Comparison of ENCODE assay signal across 9 cellular contexts in the genomic region with DNA sequence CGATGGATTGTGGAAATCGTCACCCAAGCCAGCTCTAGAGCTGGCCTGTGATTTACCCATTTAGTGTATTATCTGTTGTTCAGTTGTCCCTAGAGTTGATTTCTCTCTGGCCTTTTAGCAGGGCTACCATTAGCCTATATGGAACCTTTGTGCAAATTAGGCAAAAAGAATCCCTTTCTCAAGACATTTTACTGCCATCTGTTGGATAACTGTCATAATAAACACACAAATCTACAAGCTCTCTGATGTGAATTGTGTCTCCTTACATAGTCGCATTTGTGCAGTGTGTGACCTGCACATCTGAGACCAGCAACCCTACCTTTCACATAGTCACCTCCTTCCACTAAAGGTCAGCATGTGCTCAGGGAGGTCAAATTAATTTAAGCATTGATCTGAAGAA. TPM values are rescaled to one million over a fixed set of nuclear protein-coding genes. Genes with fewer than 3 reads are reported as not detected.
DNase-seq lines count a peak whose midpoint lies in the region; ATAC-seq and TF ChIP-seq lines count a peak whose summit lies in the region.
"Had no signal": no experiment of that assay in that cellular context is flagged by ENCODE, and none has a peak within 500 bp of the region (broad histone marks: within the 10 kb centered on the region; RNA-seq: fewer than 3 reads in every experiment).

No MANE protein-coding gene starts in this region.

- peak overlapping the region; percentile 53 for H3K4me3 Mint-ChIP-seq in T-helper 17 cell

- no peaks in the 10 kb centered on the region for H3K27me3 ChIP-seq in Karpas-422 (ENCODE audit: low read length)
- peaks cover 3% of the 10 kb centered on the region for H3K27me3 ChIP-seq in lower lobe of right lung (ENCODE audit: low read depth)

- H3K27ac ChIP-seq in Karpas-422 (ENCODE audit: low read length) (no peak overlapping the region), lower lobe of right lung (no peak overlapping the region)

- H3K79me2 ChIP-seq in Karpas-422 (ENCODE audit: low read length), result no peaks in the 10 kb centered on the region

- H3K4me3 ChIP-seq in Karpas-422 (ENCODE audit: low read length) (no peak overlapping the region), lower lobe of right lung (no peak overlapping the region)

- peak; percentile 11 for TF ChIP-seq CTCF in lower lobe of right lung (IDR thresholded peaks at IDR 0.05)

- H3K4me1 ChIP-seq in Karpas-422 (ENCODE audit: low read length) (no peaks in the 10 kb centered on the region), lower lobe of right lung (peaks cover 7% of the 10 kb centered on the region)

- intact Hi-C loops in lower lobe of right lung (cut with DNase I), result no loop called here

- no peak overlapping the region for H3K4me2 ChIP-seq in Karpas-422 (ENCODE audit: low read depth, low read length, poor library complexity, severe bottlenecking)

- H2AFZ ChIP-seq in Karpas-422 (ENCODE audit: low read length), result no peak overlapping the region

- peaks cover 2% of the 10 kb centered on the region for H3K36me3 Mint-ChIP-seq in T-helper 17 cell (ENCODE audit: low read depth)

- H3K36me3 ChIP-seq in Karpas-422 (ENCODE audit: insufficient read depth, low read length) (no peaks in the 10 kb centered on the region), lower lobe of right lung (no peaks in the 10 kb centered on the region)

- H3K27me3 Mint-ChIP-seq in T-helper 17 cell, result peaks cover 24% of the 10 kb centered on the region

- H3K4me1 Mint-ChIP-seq in T-helper 17 cell, result peaks cover 13% of the 10 kb centered on the region

- no peak overlapping the region for H3K9ac ChIP-seq in Karpas-422 (ENCODE audit: low read length)

- no peaks in the 10 kb centered on the region for H4K20me1 ChIP-seq in Karpas-422 (ENCODE audit: insufficient read depth, low read depth, low read length)

- DNase-seq in DMS114 treated with DMSO at 0.1 percent for 48 hours (lab: John Stamatoyannopoulos, UW; ENCODE audit: unreplicated experiment) (peak; percentile 30), Karpas-422 (peak; percentile 55), T-helper 17 cell (no peak), lower lobe of right lung (no peak), C1 segment of cervical spinal cord (lab: John Stamatoyannopoulos, UW) (no peak)
- DNase-seq in activated effector memory CD4-positive, alpha-beta T cell treated with anti-CD3 and anti-CD28 coated beads, Interleukin-2, amount 50 U/mL, for 16 hours, result no peak
- DNase-seq: GOT3 had no signal

- no peaks in the 10 kb centered on the region for H3K9me2 ChIP-seq in Karpas-422 (replicated peaks; ENCODE audit: insufficient read depth, low read length)

- no peak for ATAC-seq in T-helper 17 cell
- no peak for ATAC-seq in lower lobe of right lung
- no peak for ATAC-seq in HG02623 (IDR thresholded peaks at IDR 0.05; ENCODE audit: unreplicated experiment)
- no peak for ATAC-seq in GM18519 (IDR thresholded peaks at IDR 0.05; ENCODE audit: low FRiP score, unreplicated experiment)

- peak overlapping the region; percentile 32 for H3K27ac Mint-ChIP-seq in T-helper 17 cell

- no peaks in the 10 kb centered on the region for H3K9me3 ChIP-seq in Karpas-422 (ENCODE audit: low read length)
- no peaks in the 10 kb centered on the region for H3K9me3 ChIP-seq in T-helper 17 cell (ENCODE audit: control insufficient read depth, low read length, poor library complexity, severe bottlenecking)
- H3K9me3 ChIP-seq in lower lobe of right lung, result no peaks in the 10 kb centered on the region

RNA-seq across cellular contexts. Expression of a gene that starts 34.0 kb away (rescaled TPM):
- total RNA-seq in Karpas-422 (2014; rRNA removed; shearing (Covaris generic); ENCODE audit: low replicate concordance), result not detected in 2 replicates
- total RNA-seq in T-helper 17 cell (1 to 10 TPM in 1 of 2 donors, under 1 TPM in 1; 0.30 to 1.5 TPM), lower lobe of right lung (2.9 TPM)

Comparison
In these comparisons a context has a peak if more than half of its experiments do, and no peak if none do; other contexts are left out.
1. DNase-seq: peak in DMS114 treated with DMSO at 0.1 percent for 48 hours (single experiment) and Karpas-422 (single experiment); none in T-helper 17 cell (0 of 3), lower lobe of right lung (single experiment), activated effector memory CD4-positive, alpha-beta T cell treated with anti-CD3 and anti-CD28 coated beads, Interleukin-2, amount 50 U/mL, for 16 hours (single experiment) and C1 segment of cervical spinal cord (0 of 14).